8 cellular contexts compared by ENCODE assay signal in the genomic region with DNA sequence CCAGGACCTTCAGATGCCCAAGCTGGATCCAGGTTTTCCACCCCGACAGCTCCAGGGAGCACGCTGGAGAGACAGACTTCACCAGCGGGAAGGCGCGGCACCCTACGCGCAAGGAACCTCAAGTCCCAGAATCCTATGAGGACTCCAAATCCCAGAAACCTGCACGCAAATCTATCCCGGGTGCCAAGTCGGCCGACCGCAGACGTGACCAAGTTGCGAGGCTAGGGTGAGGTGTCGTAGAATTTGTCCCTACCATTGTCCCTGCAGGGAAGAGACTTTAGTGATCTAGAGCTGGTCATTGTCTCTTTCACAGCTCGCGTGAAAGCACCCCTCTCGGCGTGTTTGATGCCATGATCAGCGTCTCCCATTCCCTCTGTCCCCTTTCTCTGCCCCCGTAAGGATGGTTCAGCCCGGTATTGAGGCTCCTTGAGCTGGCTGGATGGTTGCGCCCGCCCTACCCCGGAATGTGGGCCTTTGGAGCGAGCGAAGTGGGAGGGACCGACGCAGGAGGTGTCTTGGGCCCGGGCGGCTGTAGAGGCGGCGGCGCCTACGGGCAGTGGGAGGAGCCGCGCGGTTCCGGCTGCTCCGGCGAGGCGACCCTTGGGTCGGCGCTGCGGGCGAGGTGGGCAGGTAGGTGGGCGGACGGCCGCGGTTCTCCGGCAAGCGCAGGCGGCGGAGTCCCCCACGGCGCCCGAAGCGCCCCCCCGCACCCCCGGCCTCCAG. TPM values are rescaled to one million over a fixed set of nuclear protein-coding genes. Genes with fewer than 3 reads are reported as not detected.
DNase-seq lines count a peak whose midpoint lies in the region; ATAC-seq and TF ChIP-seq lines count a peak whose summit lies in the region.

Gene PRKCI (plus strand): TSS at position 501 of the 723 bp plus-strand sequence. CDS start 246 bp downstream, outside the sequence.

- H3K9me3 ChIP-seq in iPS DF 6.9 (ENCODE audit: control insufficient read depth, insufficient read depth, low read length), result no peaks in the 10 kb centered on the region
- H3K9me3 ChIP-seq in gastrocnemius medialis, result no peaks in the 10 kb centered on the region

- intact Hi-C loops in gastrocnemius medialis (cut with DNase I; ENCODE audit: low total_unique reads), result loop anchor here (1.0 to 2.0 kb wide), 3 partner anchors 41 to 449 kb away; partner anchors contain the start of genes MYNN, PHC3 and SKIL

- H3K4me3 ChIP-seq in brain microvascular endothelial cell (ENCODE audit: low read depth, low read length), result peak within 1 kb of the TSS; percentile 78
- H3K4me3 ChIP-seq in iPS DF 6.9 (ENCODE audit: low read length), result peak within 1 kb of the TSS; percentile 56
- H3K4me3 ChIP-seq in gastrocnemius medialis, result peak within 1 kb of the TSS; percentile 78 to 98 (median 86)

- in situ Hi-C loops in brain microvascular endothelial cell (cut with HindIII; ENCODE audit: low pct_ligation_motif_present, low sequenced_read_pairs), result no loop called here
- in situ Hi-C loops in gastrocnemius medialis (cut with MboI; ENCODE audit: low sequenced_read_pairs in 4 of 4), result no loop called here

- H3K27me3 ChIP-seq in brain microvascular endothelial cell (replicated peaks) (no peaks in the 10 kb centered on the region), iPS DF 6.9 (ENCODE audit: control insufficient read depth, insufficient read depth, low read length) (no peaks in the 10 kb centered on the region), gastrocnemius medialis (no peaks in the 10 kb centered on the region)

- 0 out of 2 replicates have a peak, but pooled peaks have one; percentile 6 for TF ChIP-seq CTCF in 22Rv1 (IDR thresholded peaks at IDR 0.05)
- TF ChIP-seq CTCF in brain microvascular endothelial cell (IDR thresholded peaks at IDR 0.05; ENCODE audit: low read depth, low read length, missing control alignments), result no peak
- TF ChIP-seq CTCF in gastrocnemius medialis (IDR thresholded peaks at IDR 0.05 in 4 of 5, conservative IDR thresholded peaks at IDR 0.05 in 1 of 5), result no peak

- H3K36me3 ChIP-seq in brain microvascular endothelial cell (replicated peaks), result no peaks in the 10 kb centered on the region
- H3K36me3 ChIP-seq in iPS DF 6.9 (ENCODE audit: control insufficient read depth, insufficient read depth, low read length), result no peaks in the 10 kb centered on the region
- H3K36me3 ChIP-seq in gastrocnemius medialis, result no peaks in the 10 kb centered on the region

- peak within 1 kb of the TSS; percentile 74 for H3K27ac ChIP-seq in 22Rv1
- peak within 1 kb of the TSS; percentile 100 for H3K27ac ChIP-seq in brain microvascular endothelial cell
- H3K27ac ChIP-seq in iPS DF 6.9 (ENCODE audit: low read length), result no peak within 1 kb of the TSS
- H3K27ac ChIP-seq in gastrocnemius medialis, result peak within 1 kb of the TSS; percentile 75 to 86 (median 84)

- ATAC-seq in GM18519 (IDR thresholded peaks at IDR 0.05; ENCODE audit: low FRiP score, unreplicated experiment), result peak; percentile 79
- peak; percentile 84 for ATAC-seq in HG03060 (IDR thresholded peaks at IDR 0.05; ENCODE audit: low read depth, unreplicated experiment)
- ATAC-seq in gastrocnemius medialis, result peak; percentile 96 to 97

- peak; percentile 81 to 83 for TF ChIP-seq POLR2A in gastrocnemius medialis (IDR thresholded peaks at IDR 0.05)

- DNase-seq in NCI-H2107 treated with DMSO at 0.1 percent for 48 hours (lab: John Stamatoyannopoulos, UW; ENCODE audit: unreplicated experiment) (peak; percentile 99), UCSD-AML1 (lab: John Stamatoyannopoulos, UW; ENCODE audit: unreplicated experiment) (peak; percentile 95), brain microvascular endothelial cell (peak; percentile 94), iPS DF 6.9 (ENCODE audit: low read depth, low spot score) (peak; percentile 92), gastrocnemius medialis (peak; percentile 93 to 95)

- H3K4me1 ChIP-seq in iPS DF 6.9 (ENCODE audit: control insufficient read depth, insufficient read depth, low read length) (no peaks in the 10 kb centered on the region), gastrocnemius medialis (peaks cover 6 to 10% of the 10 kb centered on the region in 2 donors)

- no CpG with 5 or more reads among the region's 60 CpGs for WGBS in iPS DF 6.9 (ENCODE audit: insufficient coverage, insufficient read length)

RNA-seq across cellular contexts. Expression of gene PRKCI, which starts in this region (rescaled TPM):
- total RNA-seq in gastrocnemius medialis, result 10 to 100 TPM; 10.5 to 20.9 (median 14.0) TPM
